8 cellular contexts compared by ENCODE assay signal in genomic region chr10:73786512-73786885, GRCh38. TPM values are rescaled to one million over a fixed set of nuclear protein-coding genes. Genes with fewer than 3 reads are reported as not detected.
A peak's percentile ranks its signal among the peaks of the same experiment; 100 is the strongest.
DNase-seq lines count a peak whose midpoint lies in the region; ATAC-seq and TF ChIP-seq lines count a peak whose summit lies in the region.

No MANE protein-coding gene starts in this region.

- in situ Hi-C loops in brain microvascular endothelial cell (cut with HindIII; ENCODE audit: low pct_ligation_motif_present, low sequenced_read_pairs): no loop called here

- H3K9me3 Mint-ChIP-seq in mesothelial cell of epicardium: no peaks in the 10 kb centered on the region

- TF ChIP-seq CTCF in right atrium auricular region (IDR thresholded peaks at IDR 0.05): no peak
- no peak for TF ChIP-seq CTCF in brain microvascular endothelial cell (IDR thresholded peaks at IDR 0.05; ENCODE audit: low read depth, low read length, missing control alignments)
- no peak for TF ChIP-seq CTCF in mesothelial cell of epicardium (IDR thresholded peaks at IDR 0.05; ENCODE audit: unreplicated experiment)

- H3K36me3 ChIP-seq in right atrium auricular region (peaks cover 27% of the 10 kb centered on the region), brain microvascular endothelial cell (replicated peaks) (peaks cover 22% of the 10 kb centered on the region)

- peaks cover 20% of the 10 kb centered on the region for H3K36me3 Mint-ChIP-seq in mesothelial cell of epicardium

- H3K27me3 Mint-ChIP-seq in mesothelial cell of epicardium (ENCODE audit: low read depth): no peaks in the 10 kb centered on the region

- intact Hi-C loops in cardiac septum (cut with DNase I): no loop called here

- DNase-seq in right atrium auricular region (ENCODE audit: low spot score): no peak
- DNase-seq in cardiac septum (ENCODE audit: low spot score): no peak
- no peak for DNase-seq in brain microvascular endothelial cell
- DNase-seq in mesothelial cell of epicardium (ENCODE audit: low spot score in 2 of 2, unreplicated experiment in 2 of 2): no peak
- no peak for DNase-seq in iPS-NIHi7 (ENCODE audit: extremely low spot score)
- no peak for DNase-seq in OCI-M2 (lab: John Stamatoyannopoulos, UW; ENCODE audit: unreplicated experiment)
- DNase-seq in NCI-H2029 treated with DMSO at 0.1 percent for 48 hours (lab: John Stamatoyannopoulos, UW): no peak

- no peaks in the 10 kb centered on the region for H3K27me3 ChIP-seq in right atrium auricular region
- no peaks in the 10 kb centered on the region for H3K27me3 ChIP-seq in brain microvascular endothelial cell (replicated peaks)

- H3K4me1 ChIP-seq in right atrium auricular region: peaks cover 0 to 41% of the 10 kb centered on the region in 2 donors

- H3K9me3 ChIP-seq in right atrium auricular region: no peaks in the 10 kb centered on the region

- H3K4me1 Mint-ChIP-seq in mesothelial cell of epicardium: peaks cover 39% of the 10 kb centered on the region

- H3K27ac Mint-ChIP-seq in mesothelial cell of epicardium: peak overlapping the region; percentile 94

- H3K27ac ChIP-seq in right atrium auricular region (peak overlapping the region in 1 of 2 donors; percentile 91), brain microvascular endothelial cell (no peak overlapping the region)

- peak overlapping the region; percentile 99 for H3K4me3 Mint-ChIP-seq in mesothelial cell of epicardium

- peak overlapping the region; percentile 84 to 96 for H3K4me3 ChIP-seq in right atrium auricular region
- peak overlapping the region; percentile 93 for H3K4me3 ChIP-seq in brain microvascular endothelial cell (ENCODE audit: low read depth, low read length)

- ATAC-seq in HG03442 (IDR thresholded peaks at IDR 0.05; ENCODE audit: unreplicated experiment): no peak

RNA-seq across cellular contexts. Expression of gene ZSWIM8, which starts 1.1 kb away (rescaled TPM):
- total RNA-seq in right atrium auricular region (10 to 100 TPM; 37.6 to 63.2 TPM), cardiac septum (57.1 TPM), mesothelial cell of epicardium (121 to 131 TPM (median 122 TPM) in 3 replicates)

RNA-seq across cellular contexts. Expression of gene CHCHD1, which starts 4.7 kb away (rescaled TPM):
- 10 to 100 TPM; 28.3 to 32.7 TPM for total RNA-seq in right atrium auricular region
- 19.5 TPM for total RNA-seq in cardiac septum
- 21.0 to 23.5 TPM (median 23.1 TPM) in 3 replicates for total RNA-seq in mesothelial cell of epicardium

RNA-seq across cellular contexts. Expression of gene NDST2, which starts 24.9 kb away (rescaled TPM):
- total RNA-seq in right atrium auricular region (10 to 100 TPM; 13.1 to 18.4 TPM), cardiac septum (16.0 TPM), mesothelial cell of epicardium (37.2 to 40.8 TPM (median 38.7 TPM) in 3 replicates)

RNA-seq across cellular contexts. Expression of gene SEC24C, which starts 42.3 kb away (rescaled TPM):
- total RNA-seq in right atrium auricular region (10 to 100 TPM; 38.5 to 51.8 TPM), cardiac septum (55.1 TPM), mesothelial cell of epicardium (74.8 to 77.6 TPM (median 75.5 TPM) in 3 replicates)
